ENCODE assay signal across 8 cellular contexts in genomic region chr19:27792576-27793127, GRCh38.
DNase-seq lines count a peak whose midpoint lies in the region; ATAC-seq and TF ChIP-seq lines count a peak whose summit lies in the region.

No MANE protein-coding gene starts in this region.

- no peaks in the 10 kb centered on the region for H3K27me3 ChIP-seq in left lung
- no peaks in the 10 kb centered on the region for H3K27me3 ChIP-seq in thoracic aorta (replicated peaks; ENCODE audit: insufficient read depth)

- H3K9me3 ChIP-seq in left lung (no peaks in the 10 kb centered on the region), thoracic aorta (peaks cover 5% of the 10 kb centered on the region)

- H3K27ac ChIP-seq in left lung (peak overlapping the region; percentile 87 to 90), thoracic aorta (peak overlapping the region; percentile 82 to 88)

- intact Hi-C loops in activated CD4-positive, alpha-beta T cell treated with anti-CD3 and anti-CD28 coated beads, Interleukin-2, amount 10 ng/mL, durations not matched to agents 24 days and 14 days (cut with micrococcal nuclease): loop anchor here (2.0 to 5.0 kb wide), 2 partner anchors 910 to 1420 kb away; partner anchors contain the start of gene UQCRFS1
- intact Hi-C loops in left lung (cut with DNase I): no loop called here

- H3K36me3 ChIP-seq in left lung (peaks cover 0 to 3% of the 10 kb centered on the region in 2 donors), thoracic aorta (no peaks in the 10 kb centered on the region)

- no peak for DNase-seq in activated CD4-positive, alpha-beta T cell treated with anti-CD3 and anti-CD28 coated beads, Interleukin-2, amount 10 ng/mL, durations not matched to agents 24 days and 14 days
- DNase-seq in activated CD4-positive, alpha-beta T cell treated with anti-CD3 and anti-CD28 coated beads, Interleukin-2, amount 50 U/mL, for 1 hour: no peak
- DNase-seq in activated naive CD8-positive, alpha-beta T cell treated with anti-CD3 and anti-CD28 coated beads, Interleukin-2, amount 50 U/mL, for 24 hours: no peak
- no peak for DNase-seq in left lung
- no peak for DNase-seq in thoracic aorta (ENCODE audit: low spot score)
- DNase-seq in NCI-H446 treated with DMSO at 0.1 percent for 48 hours (lab: John Stamatoyannopoulos, UW): no peak
- no peak for DNase-seq in NCI-H1048 (lab: John Stamatoyannopoulos, UW)
- no peak for DNase-seq in iPS-NIHi11 (ENCODE audit: low spot score)

- H3K27ac Mint-ChIP-seq in activated CD4-positive, alpha-beta T cell treated with anti-CD3 and anti-CD28 coated beads, Interleukin-2, amount 10 ng/mL, durations not matched to agents 24 days and 14 days: peak overlapping the region; percentile 94
- peak overlapping the region; percentile 95 for H3K27ac Mint-ChIP-seq in activated naive CD8-positive, alpha-beta T cell treated with anti-CD3 and anti-CD28 coated beads, Interleukin-2, amount 50 U/mL, for 24 hours

- H3K27me3 Mint-ChIP-seq in activated CD4-positive, alpha-beta T cell treated with anti-CD3 and anti-CD28 coated beads, Interleukin-2, amount 10 ng/mL, durations not matched to agents 24 days and 14 days: no peaks in the 10 kb centered on the region
- H3K27me3 Mint-ChIP-seq in activated naive CD8-positive, alpha-beta T cell treated with anti-CD3 and anti-CD28 coated beads, Interleukin-2, amount 50 U/mL, for 24 hours: no peaks in the 10 kb centered on the region

- peaks cover 4 to 24% of the 10 kb centered on the region in 2 donors for H3K4me1 ChIP-seq in left lung
- peaks cover 10 to 18% of the 10 kb centered on the region in 2 donors for H3K4me1 ChIP-seq in thoracic aorta (ENCODE audit: control insufficient read depth in 1 of 2, low read depth in 2 of 2)

- no peak for ATAC-seq in activated naive CD8-positive, alpha-beta T cell treated with anti-CD3 and anti-CD28 coated beads, Interleukin-2, amount 50 U/mL, for 24 hours
- no peak for ATAC-seq in left lung
- ATAC-seq in thoracic aorta (ENCODE audit: insufficient number of reproducible peaks, low FRiP score, low read depth): no peak

- TF ChIP-seq CTCF in left lung (IDR thresholded peaks at IDR 0.05): no peak
- TF ChIP-seq CTCF in thoracic aorta (IDR thresholded peaks at IDR 0.05): no peak

- peak overlapping the region; percentile 92 for H3K4me3 Mint-ChIP-seq in activated CD4-positive, alpha-beta T cell treated with anti-CD3 and anti-CD28 coated beads, Interleukin-2, amount 10 ng/mL, durations not matched to agents 24 days and 14 days
- H3K4me3 Mint-ChIP-seq in activated naive CD8-positive, alpha-beta T cell treated with anti-CD3 and anti-CD28 coated beads, Interleukin-2, amount 50 U/mL, for 24 hours: peak overlapping the region; percentile 95

- H3K4me3 ChIP-seq in left lung (peak overlapping the region; percentile 74 to 88), thoracic aorta (peak overlapping the region; percentile 80)

- H3K9me3 Mint-ChIP-seq in activated CD4-positive, alpha-beta T cell treated with anti-CD3 and anti-CD28 coated beads, Interleukin-2, amount 10 ng/mL, durations not matched to agents 24 days and 14 days: peaks cover 5% of the 10 kb centered on the region
- H3K9me3 Mint-ChIP-seq in activated naive CD8-positive, alpha-beta T cell treated with anti-CD3 and anti-CD28 coated beads, Interleukin-2, amount 50 U/mL, for 24 hours: no peaks in the 10 kb centered on the region

- peaks cover 26% of the 10 kb centered on the region for H3K36me3 Mint-ChIP-seq in activated CD4-positive, alpha-beta T cell treated with anti-CD3 and anti-CD28 coated beads, Interleukin-2, amount 10 ng/mL, durations not matched to agents 24 days and 14 days (ENCODE audit: low read depth)
- peaks cover 23% of the 10 kb centered on the region for H3K36me3 Mint-ChIP-seq in activated naive CD8-positive, alpha-beta T cell treated with anti-CD3 and anti-CD28 coated beads, Interleukin-2, amount 50 U/mL, for 24 hours (ENCODE audit: low read depth)

- peaks cover 20% of the 10 kb centered on the region for H3K4me1 Mint-ChIP-seq in activated CD4-positive, alpha-beta T cell treated with anti-CD3 and anti-CD28 coated beads, Interleukin-2, amount 10 ng/mL, durations not matched to agents 24 days and 14 days
- peaks cover 22% of the 10 kb centered on the region for H3K4me1 Mint-ChIP-seq in activated naive CD8-positive, alpha-beta T cell treated with anti-CD3 and anti-CD28 coated beads, Interleukin-2, amount 50 U/mL, for 24 hours
